Comparison of ENCODE assay signal across 8 cellular contexts in genomic region chr2:85843543-85843942, GRCh38. TPM values are rescaled to one million over a fixed set of nuclear protein-coding genes. Genes with fewer than 3 reads are reported as not detected.
A peak's percentile ranks its signal among the peaks of the same experiment; 100 is the strongest.
DNase-seq lines count a peak whose midpoint lies in the region; ATAC-seq, FAIRE-seq and TF ChIP-seq lines count a peak whose summit lies in the region.

No MANE protein-coding gene starts in this region.

- no peak for TF ChIP-seq EP300 in HepG2 (IDR thresholded peaks at IDR 0.05; ENCODE audit: low read depth in 2 of 2, low read length in 2 of 2)
- no peak for TF ChIP-seq EP300 in HepG2 (CRISPR knock-in tag; IDR thresholded peaks at IDR 0.05; ENCODE audit: borderline replicate concordance)

- no peak overlapping the region for H3K4me3 Mint-ChIP-seq in WTC11

- H3K9me3 Mint-ChIP-seq in WTC11: peaks cover 1% of the 10 kb centered on the region; the same call in 1 of the 2 replicates

- no peaks in the 10 kb centered on the region for H3K9me2 ChIP-seq in HCT116 (ENCODE audit: insufficient read depth)

- peaks cover 10% of the 10 kb centered on the region for H3K36me3 Mint-ChIP-seq in WTC11

- CTCF ChIA-PET in BJ (lab: Yijun Ruan, JAX): interaction anchor here (0.6 kb wide), 1 partner anchor 21 kb away, joined by 3 read pairs; no protein-coding TSS in a partner anchor
- CTCF ChIA-PET in HCT116 (lab: Charles Lee): no interaction called here
- CTCF ChIA-PET in WTC11 (lab: Charles Lee): no interaction called here
- CTCF ChIA-PET in HepG2 (lab: Yijun Ruan, JAX; ENCODE audit: low intra/inter-chr PET ratio, low total read pairs): no interaction called here

- H3K4me2 ChIP-seq in HCT116 (ENCODE audit: low read length): no peak overlapping the region
- H3K4me2 ChIP-seq in HepG2 (ENCODE audit: low read depth, low read length): no peak overlapping the region

- FAIRE-seq in HepG2 (lab: Jason Lieb, UNC): peak; percentile 30
- no peak for FAIRE-seq in GM12892 (lab: Jason Lieb, UNC)

- H3K27me3 ChIP-seq in BJ (ENCODE audit: control insufficient read depth, insufficient read depth, low read length) (no peaks in the 10 kb centered on the region), HCT116 (ENCODE audit: insufficient read depth, low read length) (no peaks in the 10 kb centered on the region), HepG2 (ENCODE audit: control insufficient read depth in 1 of 2, insufficient read depth in 2 of 2, low read length in 2 of 2) (no peaks in the 10 kb centered on the region)

- H4K20me1 ChIP-seq in HCT116 (ENCODE audit: insufficient read depth) (no peaks in the 10 kb centered on the region; the same call in 1 of the 2 replicates), HepG2 (ENCODE audit: insufficient read depth, low read length) (no peaks in the 10 kb centered on the region)

- H3K4me1 ChIP-seq in HCT116 (ENCODE audit: control insufficient read depth in 1 of 2, insufficient read depth in 2 of 2, low read length in 2 of 2): no peaks in the 10 kb centered on the region
- no peaks in the 10 kb centered on the region for H3K4me1 ChIP-seq in HepG2 (ENCODE audit: insufficient read depth, low read length)

- no peak overlapping the region for H3K27ac Mint-ChIP-seq in WTC11

- TF ChIP-seq CTCF in BJ (IDR thresholded peaks at IDR 0.05; ENCODE audit: insufficient read depth, low read depth, low read length) (peak; percentile 44), HCT116 (IDR thresholded peaks at IDR 0.05 in 2 of 3, conservative IDR thresholded peaks at IDR 0.05 in 1 of 3; ENCODE audit: borderline replicate concordance in 1 of 3, insufficient read depth in 1 of 3, low read depth in 2 of 3, low read length in 2 of 3) (peak; percentile 26 to 88 (median 72); a peak in 5 of 6 replicates), WTC11 (IDR thresholded peaks at IDR 0.05) (peak; percentile 74), HepG2 (CRISPR knock-in tag; IDR thresholded peaks at IDR 0.05) (peak; percentile 47)

- TF ChIP-seq POLR2A in HCT116 (IDR thresholded peaks at IDR 0.05; ENCODE audit: borderline replicate concordance, extremely low read depth, insufficient read depth, insufficient read length) (no peak), HepG2 (IDR thresholded peaks at IDR 0.05; ENCODE audit: insufficient read depth in 1 of 2, low read depth in 2 of 2, low read length in 2 of 2) (no peak), GM12892 (IDR thresholded peaks at IDR 0.05; ENCODE audit: low read depth, low read length) (no peak)

- H3K9me3 ChIP-seq in HCT116 (ENCODE audit: control insufficient read depth in 1 of 2, insufficient read depth in 1 of 2, low read depth in 1 of 2, low read length in 2 of 2): no peaks in the 10 kb centered on the region
- no peaks in the 10 kb centered on the region for H3K9me3 ChIP-seq in HepG2 (ENCODE audit: low read length)

- 10% methylated on average over 4 of the region's 4 CpGs for whole genome bisulfite sequencing in HepG2 (ENCODE audit: low lambda C conversion rate)

- BruUV-seq in HCT116 (replicated peaks; lab: Mats Ljungman, UMichigan) (no TSS peak), HepG2 (replicated peaks; lab: Mats Ljungman, UMichigan) (no TSS peak)

- no peak overlapping the region for H2AFZ ChIP-seq in HCT116 (ENCODE audit: low read depth, low read length, poor library complexity, severe bottlenecking)
- H2AFZ ChIP-seq in HepG2 (ENCODE audit: low read length): no peak overlapping the region

- H3K36me3 ChIP-seq in BJ (ENCODE audit: control insufficient read depth, insufficient read depth, low read length) (peaks cover 2% of the 10 kb centered on the region), HCT116 (ENCODE audit: control insufficient read depth in 1 of 2, insufficient read depth in 2 of 2, low read length in 2 of 2) (no peaks in the 10 kb centered on the region), HepG2 (replicated peaks in 1 of 2; ENCODE audit: control insufficient read depth in 1 of 2, insufficient read depth in 2 of 2, low read length in 2 of 2) (no peaks in the 10 kb centered on the region)

- H3K9ac ChIP-seq in HCT116 (ENCODE audit: low read length) (no peak overlapping the region), HepG2 (ENCODE audit: insufficient read depth, low read depth, low read length) (no peak overlapping the region)

- DNase-seq in BJ (ENCODE audit: low read depth) (no peak), HCT116 (ENCODE audit: low read depth, low spot score) (no peak), WTC11 (ENCODE audit: low spot score) (peak; percentile 72), HepG2 (ENCODE audit: low spot score) (no peak), COR-L47 (lab: John Stamatoyannopoulos, UW) (no peak), GM12892 (ENCODE audit: insufficient read length) (no peak), NCI-H510A treated with DMSO at 0.1 percent for 48 hours (lab: John Stamatoyannopoulos, UW) (no peak)

- no peaks in the 10 kb centered on the region for H3K4me1 Mint-ChIP-seq in WTC11

- POLR2A ChIA-PET in BJ (lab: Charles Lee) (no interaction called here), HCT116 (lab: Charles Lee) (no interaction called here), WTC11 (lab: Charles Lee) (no interaction called here), HepG2 (lab: Yijun Ruan, JAX) (no interaction called here)

- no peaks in the 10 kb centered on the region for H3K79me2 ChIP-seq in HCT116 (ENCODE audit: insufficient read depth, low read length)
- H3K79me2 ChIP-seq in HepG2 (ENCODE audit: insufficient read depth, low read length): no peaks in the 10 kb centered on the region

- in situ Hi-C loops in HepG2 (cut with HindIII; ENCODE audit: extremely low pct_ligation_motif_present, low pct_unique_long_range_greater_than_20kb): no loop called here

- H3K4me3 ChIP-seq in BJ (ENCODE audit: low read depth, low read length): no peak overlapping the region
- H3K4me3 ChIP-seq in HCT116 (replicated peaks in 1 of 2; ENCODE audit: low read depth in 1 of 2, low read length in 2 of 2): no peak overlapping the region
- no peak overlapping the region for H3K4me3 ChIP-seq in HepG2 (replicated peaks in 1 of 3; ENCODE audit: insufficient read depth in 1 of 3, low read depth in 2 of 3, low read length in 3 of 3)

- intact Hi-C loops in HCT116 (cut with micrococcal nuclease): no loop called here
- intact Hi-C loops in HepG2 (cut with micrococcal nuclease; ENCODE audit: unreplicated experiment): no loop called here

- no peak overlapping the region for H3K27ac ChIP-seq in HCT116 (ENCODE audit: low read depth, low read length)
- no peak overlapping the region for H3K27ac ChIP-seq in HepG2 (ENCODE audit: extremely low read length, insufficient read depth, low read length)

- RAD21 ChIA-PET in HCT116 (lab: Charles Lee; ENCODE audit: low non-redundant PET in 1 of 2, low total read pairs in 2 of 2, uncharacterized antibody in 2 of 2, unreplicated experiment in 2 of 2): no interaction called here

- TF ChIP-seq RAD21 in HCT116 (IDR thresholded peaks at IDR 0.05; ENCODE audit: low read depth) (peak; percentile 11; the same call in 1 of the 2 replicates), HepG2 (CRISPR knock-in tag; IDR thresholded peaks at IDR 0.05) (no peak)

- H3K27me3 Mint-ChIP-seq in WTC11 (ENCODE audit: low read depth): no peaks in the 10 kb centered on the region

- ATAC-seq in HCT116 (peak; percentile 44; the same call in 1 of the 2 replicates), WTC11 (no peak), HepG2 (no peak), HG02981 (IDR thresholded peaks at IDR 0.05; ENCODE audit: unreplicated experiment) (no peak)

TF ChIP-seq in HCT116, 20 proteins besides CTCF, POLR2A, EP300 and RAD21 (continues in another document):
- TF ChIP-seq SRF (IDR thresholded peaks at IDR 0.05; ENCODE audit: low read depth): 0 out of 2 replicates have a peak, but pooled peaks have one; percentile 22
- peak; percentile 39; the same call in 1 of the 2 replicates for TF ChIP-seq CBX3 (IDR thresholded peaks at IDR 0.05; ENCODE audit: low read depth)

TF ChIP-seq in HepG2, 621 proteins besides CTCF, POLR2A, EP300 and RAD21 (continues in another document):
- peak in 1 of 2 experiments; percentile 85; a peak in 2 of 4 replicates for TF ChIP-seq KLF16 (CRISPR knock-in tag; IDR thresholded peaks at IDR 0.05)
- TF ChIP-seq ZNF740 (CRISPR knock-in tag; IDR thresholded peaks at IDR 0.05): 0 out of 2 replicates have a peak, but pooled peaks have one; percentile 61

RNA-seq across cellular contexts. Expression of gene ST3GAL5, which starts 45.2 kb away (rescaled TPM):
- polyA plus RNA-seq in BJ (2011; rRNA removed) (16.0 and 19.7 TPM in 2 replicates), HepG2 (2011; rRNA removed) (2.0 and 2.1 TPM in 2 replicates)
- polyA minus RNA-seq in BJ (2011; rRNA and poly(A)+ RNA removed): 9.9 and 10.0 TPM in 2 replicates
- total RNA-seq in HCT116 (2021; ENCODE audit: unreplicated experiment) (14.8 TPM), WTC11 (2021) (5.9 to 6.8 TPM (median 6.2 TPM) in 3 replicates), HepG2 (2016; rRNA removed; fragmentation: Illumina TruSeq; extraction: Trizol) (1.3 TPM in 2 replicates)
- 5.4 and 7.3 TPM in 2 replicates for polyA plus RNA-seq in HCT116 (2012)
- total RNA-seq in HepG2 (2016; cell fraction: cytosol; rRNA removed; fragmentation: Illumina TruSeq; extraction: Trizol; ENCODE audit: low read depth): 1.4 and 2.7 TPM in 2 replicates
- total RNA-seq in HepG2 (2016; cell fraction: insoluble cytoplasmic fraction; rRNA removed; fragmentation: Illumina TruSeq; extraction: Trizol): 1.3 and 1.4 TPM in 2 replicates
- 3.0 and 3.4 TPM in 2 replicates for total RNA-seq in HepG2 (2016; cell fraction: membrane; rRNA removed; fragmentation: Illumina TruSeq; extraction: Trizol)
- total RNA-seq in HepG2 (2016; cell fraction: nucleus; rRNA removed; fragmentation: Illumina TruSeq; extraction: Trizol): 1.9 and 2.0 TPM in 2 replicates
- polyA plus RNA-seq in HepG2 (2011; cell fraction: cytosol; rRNA removed): 0.91 and 1.9 TPM in 2 replicates
- polyA plus RNA-seq in HepG2 (2011; cell fraction: nucleus; rRNA removed): 1.2 and 1.9 TPM in 2 replicates
- polyA plus RNA-seq in HepG2 (2012): 1.2 and 1.4 TPM in 2 replicates
- polyA plus RNA-seq in HepG2 (2016; cell fraction: cytosol; fragmentation: Illumina TruSeq; extraction: Trizol; ENCODE audit: low read depth): 2.0 and 2.2 TPM in 2 replicates
- polyA plus RNA-seq in HepG2 (2016; cell fraction: insoluble cytoplasmic fraction; fragmentation: Illumina TruSeq; extraction: Trizol; ENCODE audit: low read depth): 1.2 and 1.5 TPM in 2 replicates
- polyA plus RNA-seq in HepG2 (2016; cell fraction: membrane; fragmentation: Illumina TruSeq; extraction: Trizol; ENCODE audit: low read depth): 1.9 and 2.8 TPM in 2 replicates
- 2.6 and 2.7 TPM in 2 replicates for polyA plus RNA-seq in HepG2 (2016; cell fraction: nucleus; fragmentation: Illumina TruSeq; extraction: Trizol; ENCODE audit: insufficient read depth, low read depth)
- polyA minus RNA-seq in HepG2 (2011; rRNA and poly(A)+ RNA removed; ENCODE audit: low replicate concordance): 1.2 and 2.0 TPM in 2 replicates
- polyA minus RNA-seq in HepG2 (2011; cell fraction: cytosol; rRNA and poly(A)+ RNA removed): 0.97 and 1.6 TPM in 2 replicates
- 5.7 and 6.5 TPM in 2 replicates for polyA minus RNA-seq in HepG2 (2011; cell fraction: nucleus; rRNA and poly(A)+ RNA removed)
- 5.8 TPM for polyA plus RNA-seq in GM12892 (2012; ENCODE audit: missing spikeins)
